8 cellular contexts compared by ENCODE assay signal in the genomic region with DNA sequence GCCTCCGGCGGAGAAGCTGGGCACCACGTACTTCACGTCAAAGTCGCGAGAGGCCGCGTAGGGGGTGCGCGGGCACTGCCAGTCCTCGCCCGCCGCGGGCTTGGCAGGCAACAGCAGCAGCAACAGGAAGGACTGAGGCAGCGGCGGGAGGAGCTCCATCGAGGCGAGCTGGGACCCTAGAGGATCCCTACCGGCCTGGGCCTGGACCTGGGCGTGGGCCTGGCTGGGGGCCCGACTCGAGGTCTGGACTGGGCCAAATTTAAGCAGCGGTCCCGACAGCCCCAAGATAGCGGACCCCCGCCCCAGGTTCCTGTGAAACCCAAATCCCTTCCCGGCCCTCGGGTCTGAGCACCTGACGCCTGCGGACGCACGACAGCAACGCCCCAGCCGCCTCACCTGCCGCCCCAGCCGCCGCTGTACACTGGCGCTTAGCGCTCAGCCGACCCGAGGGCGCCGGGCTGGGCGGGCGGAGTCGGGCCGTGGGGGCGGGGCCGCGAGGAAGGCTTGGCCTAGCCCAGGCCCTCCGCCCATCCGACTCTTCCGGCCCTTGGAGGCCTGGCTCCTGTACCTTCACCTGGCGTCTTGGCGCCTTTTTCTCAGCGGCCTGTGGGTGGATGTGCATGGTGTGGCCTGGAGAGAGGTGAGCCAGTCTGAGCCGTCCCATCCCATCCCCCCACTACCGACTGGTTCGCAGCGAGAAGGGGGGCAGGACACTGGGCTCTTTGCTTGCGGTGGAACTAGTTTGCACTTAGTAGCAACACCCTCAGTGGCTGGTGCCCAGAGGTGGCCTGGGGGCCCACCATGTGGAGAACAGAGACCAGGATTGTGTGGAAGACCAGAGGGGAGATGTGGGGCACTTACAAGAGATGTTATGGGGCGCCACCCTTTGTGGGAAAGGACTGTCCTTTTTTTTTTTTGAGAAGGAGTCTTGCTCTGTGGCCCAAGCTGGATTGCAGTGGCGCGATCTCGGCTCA.
DNase-seq lines count a peak whose midpoint lies in the region; ATAC-seq and TF ChIP-seq lines count a peak whose summit lies in the region.

TSS of gene MST1R (minus strand) at position 423 of the 974 bp plus-strand sequence. CDS start at position 159, 264 bp downstream.

- H4K20me1 ChIP-seq in SU-DHL-6 (ENCODE audit: low read depth, low read length) = no peaks in the 10 kb centered on the region

- H3K4me2 ChIP-seq in SU-DHL-6 (ENCODE audit: low read depth, low read length, poor library complexity, severe bottlenecking) = peak within 1 kb of the TSS; percentile 70

- peak; percentile 93 for DNase-seq in GM13977 (ENCODE audit: low spot score)
- DNase-seq in adipocyte (ENCODE audit: low read depth) = no peak
- peak; percentile 68 to 80 for DNase-seq in stimulated activated CD4-positive, alpha-beta T cell treated with anti-CD3 and anti-CD28 coated beads, Interleukin-1b, Interleukin-23, amount 100 ng/mL, for 4 hours (ENCODE audit: low read depth in 2 of 2)
- no peak for DNase-seq in amniotic stem cell (lab: John Stamatoyannopoulos, UW)
- DNase-seq in posterior cingulate gyrus = no peak

- H3K27ac ChIP-seq in SU-DHL-6 (ENCODE audit: low read depth, low read length) (peak within 1 kb of the TSS; percentile 13; the same call in 1 of the 2 replicates), iPS-20b (ENCODE audit: low read length) (no peak within 1 kb of the TSS)

- H3K27me3 ChIP-seq in SU-DHL-6 (ENCODE audit: low read length) = no peaks in the 10 kb centered on the region
- H3K27me3 ChIP-seq in adipocyte (replicated peaks; ENCODE audit: control insufficient read depth, insufficient read depth, low read length) = no peaks in the 10 kb centered on the region
- peaks cover 9% of the 10 kb centered on the region; the same call in 1 of the 2 replicates for H3K27me3 ChIP-seq in iPS-20b (ENCODE audit: insufficient read depth, low read length)

- TF ChIP-seq CTCF in GM13977 (IDR thresholded peaks at IDR 0.05; ENCODE audit: extremely low read depth, insufficient read depth, missing control alignments) (no peak), SU-DHL-6 (IDR thresholded peaks at IDR 0.05; ENCODE audit: insufficient read depth, low read length, poor library complexity, severe bottlenecking) (no peak)

- intact Hi-C loops in posterior cingulate gyrus (cut with DNase I) = loop anchor here (5.0 to 10.0 kb wide), 2 partner anchors 61 to 199 kb away; no protein-coding TSS in a partner anchor

- no peaks in the 10 kb centered on the region for H3K9me3 ChIP-seq in SU-DHL-6 (ENCODE audit: insufficient read depth, low read length)
- no peaks in the 10 kb centered on the region for H3K9me3 ChIP-seq in adipocyte (ENCODE audit: control insufficient read depth, low read length)
- H3K9me3 ChIP-seq in iPS-20b (ENCODE audit: insufficient read depth, low read depth, low read length) = no peaks in the 10 kb centered on the region

- H3K79me2 ChIP-seq in SU-DHL-6 (ENCODE audit: insufficient read depth, low read length) = no peaks in the 10 kb centered on the region

- H3K9ac ChIP-seq in SU-DHL-6 (ENCODE audit: low read length) (peak within 1 kb of the TSS; percentile 62), adipocyte (ENCODE audit: low read length) (peak within 1 kb of the TSS; percentile 52), iPS-20b (ENCODE audit: low read depth, low read length) (peak within 1 kb of the TSS; percentile 66; the same call in 1 of the 2 replicates)

- in situ Hi-C loops in GM13977 (cut with MboI; ENCODE audit: low pct_unique_long_range_greater_than_20kb, low sequenced_read_pairs, unreplicated experiment) = no loop called here

- H3K4me3 ChIP-seq in SU-DHL-6 (ENCODE audit: insufficient read depth, low read length, poor library complexity, severe bottlenecking) (peak within 1 kb of the TSS; percentile 50), adipocyte (ENCODE audit: low read length) (peak within 1 kb of the TSS; percentile 12), iPS-20b (ENCODE audit: low read length) (peak within 1 kb of the TSS; percentile 36)

- H3K36me3 ChIP-seq in SU-DHL-6 (ENCODE audit: low read length) (no peaks in the 10 kb centered on the region), adipocyte (ENCODE audit: control insufficient read depth, insufficient read depth, low read length, severe bottlenecking) (peaks cover under 1% of the 10 kb centered on the region), iPS-20b (ENCODE audit: insufficient read depth, low read depth, low read length) (no peaks in the 10 kb centered on the region)

- H3K4me1 ChIP-seq in adipocyte (ENCODE audit: control insufficient read depth, insufficient read depth, low read length) (peaks cover 11% of the 10 kb centered on the region), iPS-20b (ENCODE audit: insufficient read depth, low read length) (peaks cover 7% of the 10 kb centered on the region; the same call in 1 of the 2 replicates)

- H3F3A ChIP-seq in SU-DHL-6 (ENCODE audit: insufficient read depth) = no peaks in the 10 kb centered on the region

- no peaks in the 10 kb centered on the region for H3K9me2 ChIP-seq in SU-DHL-6 (replicated peaks; ENCODE audit: insufficient read depth, low read length)

- H2AFZ ChIP-seq in SU-DHL-6 (ENCODE audit: low read depth, low read length, severe bottlenecking) = peak within 1 kb of the TSS; percentile 61

- ATAC-seq in HG03064 (IDR thresholded peaks at IDR 0.05; ENCODE audit: low read depth, unreplicated experiment) = peak; percentile 73

Comparison
In these comparisons a context has a peak if more than half of its experiments do, and no peak if none do; other contexts are left out.
1. DNase-seq: peak in GM13977 (single experiment) and stimulated activated CD4-positive, alpha-beta T cell treated with anti-CD3 and anti-CD28 coated beads, Interleukin-1b, Interleukin-23, amount 100 ng/mL, for 4 hours (2 of 2); none in adipocyte (single experiment), amniotic stem cell (single experiment) and posterior cingulate gyrus (0 of 10).
2. Peak in every context shown above with its lines, with median percentiles within 50 percentile points of each other: H3K4me3 ChIP-seq and H3K9ac ChIP-seq.